In genomic region chr11:83140691-83141455, GRCh38 we compare ENCODE assay signal across 12 cellular contexts. TPM values are rescaled to one million over a fixed set of nuclear protein-coding genes. Genes with fewer than 3 reads are reported as not detected.
DNase-seq lines count a peak whose midpoint lies in the region; ATAC-seq, FAIRE-seq and TF ChIP-seq lines count a peak whose summit lies in the region.
"Had no signal": no experiment of that assay in that cellular context is flagged by ENCODE, and none has a peak within 500 bp of the region (broad histone marks: within the 10 kb centered on the region; RNA-seq: fewer than 3 reads in every experiment).

No MANE protein-coding gene starts in this region.

- no peak for FAIRE-seq in small intestine (lab: Jason Lieb, UNC)

- intact Hi-C loops in activated B cell treated with CpG ODN at 0.5 μM for 24 hours (cut with micrococcal nuclease): loop anchor here (2.0 kb wide), 1 partner anchor 16 kb away; the partner anchor contains the start of gene PCF11

- no peaks in the 10 kb centered on the region for H3K9me3 ChIP-seq in small intestine (ENCODE audit: control insufficient read depth, low read depth)
- H3K9me3 ChIP-seq: gastrocnemius medialis had no signal

- no peak overlapping the region for H3K27ac ChIP-seq in small intestine (ENCODE audit: low read depth in 1 of 2, low read length in 1 of 2)
- H3K27ac ChIP-seq: gastrocnemius medialis had no signal

- H3K36me3 Mint-ChIP-seq in activated B cell treated with CpG ODN at 0.5 μM for 24 hours (ENCODE audit: low read depth): no peaks in the 10 kb centered on the region

- H3K4me3 Mint-ChIP-seq in activated B cell treated with CpG ODN at 0.5 μM for 24 hours: no peak overlapping the region
- H3K4me3 Mint-ChIP-seq: activated CD4-positive, alpha-beta T cell treated with anti-CD3 and anti-CD28 coated beads, Interleukin-2, amount 10 ng/mL, durations not matched to agents 7 days and 5 days had no signal

- no peaks in the 10 kb centered on the region for H3K36me3 ChIP-seq in small intestine (ENCODE audit: control insufficient read depth in 2 of 2, insufficient read depth in 2 of 2, low read length in 2 of 2)
- H3K36me3 ChIP-seq: gastrocnemius medialis had no signal

- no peak overlapping the region for H3K27ac Mint-ChIP-seq in activated B cell treated with CpG ODN at 0.5 μM for 24 hours
- H3K27ac Mint-ChIP-seq: activated CD4-positive, alpha-beta T cell treated with anti-CD3 and anti-CD28 coated beads, Interleukin-2, amount 10 ng/mL, durations not matched to agents 7 days and 5 days had no signal

- DNase-seq in activated B cell treated with CpG ODN at 0.5 μM for 24 hours: no peak
- no peak for DNase-seq in GDM1 (lab: John Stamatoyannopoulos, UW)
- DNase-seq in activated T-cell treated with anti-CD3 and anti-CD28 coated beads, Interleukin-2, amount 50 U/mL, for 48 hours: no peak
- no peak for DNase-seq in small intestine
- no peak for DNase-seq in activated CD4-positive, alpha-beta T cell treated with anti-CD3 and anti-CD28 coated beads for 1 hour
- DNase-seq: activated CD4-positive, alpha-beta T cell treated with anti-CD3 and anti-CD28 coated beads, Interleukin-2, amount 10 ng/mL, durations not matched to agents 7 days and 5 days; DMS 273 treated with DMSO at 0.1 percent for 48 hours; gastrocnemius medialis; NCI-H526 treated with DMSO at 0.1 percent for 48 hours had no signal

- ATAC-seq in GM18858 (IDR thresholded peaks at IDR 0.05; ENCODE audit: unreplicated experiment) (peak; percentile 99), GM21737 (IDR thresholded peaks at IDR 0.05; ENCODE audit: unreplicated experiment) (peak; percentile 87), HG03439 (IDR thresholded peaks at IDR 0.05; ENCODE audit: unreplicated experiment) (peak; percentile 67), activated B cell treated with CpG ODN at 0.5 μM for 24 hours (ENCODE audit: low read depth) (peak; percentile 78)
- ATAC-seq: gastrocnemius medialis had no signal

- H3K27me3 Mint-ChIP-seq in activated B cell treated with CpG ODN at 0.5 μM for 24 hours: no peaks in the 10 kb centered on the region

- no peak overlapping the region for H3K4me3 ChIP-seq in small intestine (ENCODE audit: low read depth in 1 of 2, low read length in 2 of 2)
- H3K4me3 ChIP-seq: gastrocnemius medialis had no signal

- no peak for TF ChIP-seq CTCF in activated B cell treated with CpG ODN at 0.5 μM for 24 hours (IDR thresholded peaks at IDR 0.05)

- peaks cover 6% of the 10 kb centered on the region for H3K9me3 Mint-ChIP-seq in activated B cell treated with CpG ODN at 0.5 μM for 24 hours
- H3K9me3 Mint-ChIP-seq: activated CD4-positive, alpha-beta T cell treated with anti-CD3 and anti-CD28 coated beads, Interleukin-2, amount 10 ng/mL, durations not matched to agents 7 days and 5 days had no signal

- POLR2A ChIA-PET in activated B cell treated with CpG ODN at 0.5 μM for 24 hours (lab: Charles Lee): interaction anchor here (1.1 kb wide), 1 partner anchor 15 kb away, joined by 4 read pairs; no protein-coding TSS in a partner anchor

- CTCF ChIA-PET in activated B cell treated with CpG ODN at 0.5 μM for 24 hours (lab: Charles Lee): interaction anchor here (0.5 kb wide), 1 partner anchor 46 kb away, joined by 3 read pairs; no protein-coding TSS in a partner anchor

- 88 to 91% (median 90%) methylated on average over 11 of the region's 11 CpGs for WGBS in small intestine, 3 donors

- no peaks in the 10 kb centered on the region for H3K27me3 ChIP-seq in small intestine (ENCODE audit: control insufficient read depth in 2 of 2, insufficient read depth in 2 of 2, low read length in 2 of 2)
- H3K27me3 ChIP-seq: gastrocnemius medialis had no signal

- peaks cover 8% of the 10 kb centered on the region for H3K4me1 Mint-ChIP-seq in activated B cell treated with CpG ODN at 0.5 μM for 24 hours
- H3K4me1 Mint-ChIP-seq: activated CD4-positive, alpha-beta T cell treated with anti-CD3 and anti-CD28 coated beads, Interleukin-2, amount 10 ng/mL, durations not matched to agents 7 days and 5 days had no signal

- no peaks in the 10 kb centered on the region for H3K4me1 ChIP-seq in small intestine (ENCODE audit: control insufficient read depth in 2 of 2, insufficient read depth in 1 of 2, low read depth in 1 of 2, low read length in 1 of 2)

RNA-seq across cellular contexts. Expression of gene PCF11, which starts 16.1 kb away (rescaled TPM):
- total RNA-seq in activated B cell treated with CpG ODN at 0.5 μM for 24 hours: 105 and 123 TPM in 2 replicates
- 10 to 100 TPM; 13.8 to 23.0 (median 19.2) TPM for polyA plus RNA-seq in small intestine

RNA-seq across cellular contexts. Expression of gene ANKRD42, which starts 52.6 kb away (rescaled TPM):
- 6.6 and 7.4 TPM in 2 replicates for total RNA-seq in activated B cell treated with CpG ODN at 0.5 μM for 24 hours
- 1 to 10 TPM; 4.3 to 5.4 (median 5.1) TPM for polyA plus RNA-seq in small intestine
